In genomic region chr15:51094606-51095569, GRCh38 we compare ENCODE assay signal across 8 cellular contexts. TPM values are rescaled to one million over a fixed set of nuclear protein-coding genes. Genes with fewer than 3 reads are reported as not detected.
A peak's percentile ranks its signal among the peaks of the same experiment; 100 is the strongest.
DNase-seq lines count a peak whose midpoint lies in the region; ATAC-seq, FAIRE-seq and TF ChIP-seq lines count a peak whose summit lies in the region.

Gene TNFAIP8L3 (minus strand): TSS chr15:51094906. CDS start chr15:51094595, 311 bp downstream.

- H3K4me1 Mint-ChIP-seq in immature natural killer cell: no peaks in the 10 kb centered on the region
- peaks cover 9% of the 10 kb centered on the region for H3K4me1 Mint-ChIP-seq in stimulated activated effector memory CD8-positive, alpha-beta T cell treated with anti-CD3 and anti-CD28 coated beads, Interleukin-12 subunit alpha, Interleukin-12 subunit beta, amount 100 ng/mL, for 72 hours

- peaks cover 0 to 1% (median 0%) of the 10 kb centered on the region in 6 donors for H3K9me3 Mint-ChIP-seq in immature natural killer cell
- no peaks in the 10 kb centered on the region for H3K9me3 Mint-ChIP-seq in stimulated activated effector memory CD8-positive, alpha-beta T cell treated with anti-CD3 and anti-CD28 coated beads, Interleukin-12 subunit alpha, Interleukin-12 subunit beta, amount 100 ng/mL, for 72 hours

- DNase-seq in AG09309 (ENCODE audit: low read depth): no peak
- no peak for DNase-seq in astrocyte of the spinal cord (ENCODE audit: low read depth, low spot score)
- no peak for DNase-seq in immature natural killer cell
- DNase-seq in stimulated activated effector memory CD8-positive, alpha-beta T cell treated with anti-CD3 and anti-CD28 coated beads, Interleukin-12 subunit alpha, Interleukin-12 subunit beta, amount 100 ng/mL, for 72 hours (ENCODE audit: low spot score in 2 of 2): no peak
- no peak for DNase-seq in stimulated activated CD4-positive, alpha-beta T cell treated with anti-CD3 and anti-CD28 coated beads, Interleukin-4, amount 100 ng/mL, for 1 hour
- DNase-seq in HTR-8/SVneo (ENCODE audit: insufficient read length, low spot score): no peak

- H3K36me3 ChIP-seq in HUES48 (ENCODE audit: control insufficient read depth, insufficient read depth, low read length): no peaks in the 10 kb centered on the region

- H3K27me3 ChIP-seq in HUES48 (ENCODE audit: control insufficient read depth, insufficient read depth, low read length): peaks cover 79% of the 10 kb centered on the region

- H3K27me3 Mint-ChIP-seq in immature natural killer cell (ENCODE audit: low read depth in 3 of 3): peaks cover 9 to 23% (median 13%) of the 10 kb centered on the region in 3 donors

- no peak within 1 kb of the TSS for H3K27ac Mint-ChIP-seq in immature natural killer cell
- no peak within 1 kb of the TSS for H3K27ac Mint-ChIP-seq in stimulated activated effector memory CD8-positive, alpha-beta T cell treated with anti-CD3 and anti-CD28 coated beads, Interleukin-12 subunit alpha, Interleukin-12 subunit beta, amount 100 ng/mL, for 72 hours

- H3K4me3 ChIP-seq in AG09309 (ENCODE audit: control insufficient read depth, low read depth, low read length): peak within 1 kb of the TSS; percentile 62
- peak within 1 kb of the TSS; percentile 76 for H3K4me3 ChIP-seq in HUES48 (ENCODE audit: low read depth, low read length)
- H3K4me3 ChIP-seq in astrocyte of the spinal cord (ENCODE audit: low read depth, low read length): peak within 1 kb of the TSS; percentile 51

- H3K9ac ChIP-seq in HUES48 (ENCODE audit: low read depth, low read length): no peak within 1 kb of the TSS

- FAIRE-seq in HTR-8/SVneo (lab: Jason Lieb, UNC): no peak

- no peak within 1 kb of the TSS for H3K27ac ChIP-seq in HUES48 (ENCODE audit: low read depth, low read length)

- no peaks in the 10 kb centered on the region for H3K9me3 ChIP-seq in HUES48 (ENCODE audit: control insufficient read depth, insufficient read depth, low read length)

- peak within 1 kb of the TSS in 3 of 5 donors; percentile 13 to 50 (median 45) for H3K4me3 Mint-ChIP-seq in immature natural killer cell
- peak within 1 kb of the TSS; percentile 36 for H3K4me3 Mint-ChIP-seq in stimulated activated effector memory CD8-positive, alpha-beta T cell treated with anti-CD3 and anti-CD28 coated beads, Interleukin-12 subunit alpha, Interleukin-12 subunit beta, amount 100 ng/mL, for 72 hours

- H3K4me1 ChIP-seq in HUES48 (ENCODE audit: control insufficient read depth, insufficient read depth, low read length): 0 out of 2 replicates have a peak, but pooled peaks cover 3% of the 10 kb centered on the region

- TF ChIP-seq CTCF in AG09309 (IDR thresholded peaks at IDR 0.05; ENCODE audit: control insufficient read depth, insufficient read depth, low read depth, low read length, missing control alignments): no peak
- no peak for TF ChIP-seq CTCF in astrocyte of the spinal cord (IDR thresholded peaks at IDR 0.05; ENCODE audit: low read depth, low read length)

- no peak for ATAC-seq in stimulated activated effector memory CD8-positive, alpha-beta T cell treated with anti-CD3 and anti-CD28 coated beads, Interleukin-12 subunit alpha, Interleukin-12 subunit beta, amount 100 ng/mL, for 72 hours
- ATAC-seq in HG03571 (IDR thresholded peaks at IDR 0.05; ENCODE audit: unreplicated experiment): no peak

- H3K36me3 Mint-ChIP-seq in immature natural killer cell: no peaks in the 10 kb centered on the region
- no peaks in the 10 kb centered on the region for H3K36me3 Mint-ChIP-seq in stimulated activated effector memory CD8-positive, alpha-beta T cell treated with anti-CD3 and anti-CD28 coated beads, Interleukin-12 subunit alpha, Interleukin-12 subunit beta, amount 100 ng/mL, for 72 hours

- in situ Hi-C loops in astrocyte of the spinal cord (cut with HindIII; ENCODE audit: low sequenced_read_pairs): no loop called here

RNA-seq across cellular contexts. Expression of gene TNFAIP8L3, which starts in this region (rescaled TPM):
- not detected for polyA plus RNA-seq in immature natural killer cell
